Comparison of ENCODE assay signal across 24 cellular contexts in the genomic region with DNA sequence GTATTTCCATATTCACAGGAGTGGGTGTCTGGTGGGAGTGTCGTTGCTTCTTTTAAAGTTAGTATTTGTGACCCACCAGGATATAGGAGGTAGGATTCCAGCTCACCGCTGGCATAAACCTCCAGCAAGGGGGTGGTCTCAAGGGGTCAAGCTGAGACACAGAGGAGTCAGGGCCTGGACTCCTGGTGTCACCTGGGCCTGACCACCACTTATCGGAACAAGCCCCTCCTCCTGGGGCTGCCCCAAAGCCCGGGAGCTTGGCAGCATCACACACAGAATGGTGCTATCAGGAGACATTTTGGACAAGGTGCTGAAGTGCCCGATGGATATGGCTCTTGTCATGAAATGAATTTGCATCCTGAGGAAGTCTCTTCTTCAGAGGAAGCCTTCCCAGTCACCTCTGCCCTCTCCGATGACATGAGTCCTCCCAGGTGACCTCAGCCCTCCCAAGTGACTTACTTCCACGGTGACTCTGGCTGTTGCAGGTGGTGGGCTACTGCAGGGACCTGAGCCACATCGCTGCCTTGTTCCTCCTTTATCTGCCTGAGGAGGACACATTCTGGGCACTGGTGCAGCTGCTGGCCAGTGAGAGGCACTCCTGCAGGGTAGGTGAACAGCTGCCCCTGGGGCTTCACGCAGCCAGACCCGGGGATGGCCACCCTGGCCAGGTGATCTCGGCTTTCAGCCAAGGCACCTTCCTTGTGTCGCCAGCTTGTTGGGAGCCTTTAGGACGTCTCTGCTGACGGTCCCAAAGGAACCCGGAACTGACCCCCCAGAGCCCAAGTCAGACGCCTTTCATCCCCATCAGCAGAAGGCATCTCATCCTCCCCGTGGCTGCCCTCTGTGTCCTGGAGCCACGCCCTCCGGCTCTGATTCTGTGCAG.
DNase-seq lines count a peak whose midpoint lies in the region; ATAC-seq, FAIRE-seq and TF ChIP-seq lines count a peak whose summit lies in the region.
"Had no signal": no experiment of that assay in that cellular context is flagged by ENCODE, and none has a peak within 500 bp of the region (broad histone marks: within the 10 kb centered on the region; RNA-seq: fewer than 3 reads in every experiment).

No MANE protein-coding gene starts in this region.

- TF ChIP-seq EP300 in HepG2 (IDR thresholded peaks at IDR 0.05; ENCODE audit: low read depth in 2 of 2, low read length in 2 of 2) (no peak), HepG2 (CRISPR knock-in tag; IDR thresholded peaks at IDR 0.05; ENCODE audit: borderline replicate concordance) (no peak)

- TF ChIP-seq POLR2A in HepG2 (IDR thresholded peaks at IDR 0.05; ENCODE audit: insufficient read depth in 1 of 2, low read depth in 2 of 2, low read length in 2 of 2) (no peak), right lobe of liver (IDR thresholded peaks at IDR 0.05) (no peak)

- H3K27me3 ChIP-seq in HepG2 (ENCODE audit: control insufficient read depth in 1 of 2, insufficient read depth in 2 of 2, low read length in 2 of 2): peaks cover 2 to 7% of the 10 kb centered on the region in 2 experiments; a peak in 3 of 5 replicates
- H3K27me3 ChIP-seq in right lobe of liver: no peaks in the 10 kb centered on the region
- H3K27me3 ChIP-seq: esophagus squamous epithelium, neural progenitor cell had no signal

- no peak overlapping the region for H3K9ac ChIP-seq in HepG2 (ENCODE audit: insufficient read depth, low read depth, low read length)
- H3K9ac ChIP-seq: neural progenitor cell had no signal

- H3K4me2 ChIP-seq in HepG2 (ENCODE audit: low read depth, low read length): peak overlapping the region; percentile 53
- H3K4me2 ChIP-seq: neural progenitor cell had no signal

- ATAC-seq in HepG2 (no peak), right lobe of liver (no peak), left lobe of liver (no peak), HG03354 (IDR thresholded peaks at IDR 0.05; ENCODE audit: poor library complexity, severe bottlenecking, unreplicated experiment) (no peak)
- no peak for ATAC-seq in stimulated activated naive CD8-positive, alpha-beta T cell treated with anti-CD3 and anti-CD28 coated beads, Interleukin-15, Interleukin-2, amounts not matched to agents 100 U/mL and 50 U/mL, for 24 hours
- ATAC-seq: left colon had no signal

- POLR2A ChIA-PET in HepG2 (lab: Yijun Ruan, JAX): no interaction called here

- H3K79me2 ChIP-seq in HepG2 (ENCODE audit: insufficient read depth, low read length): no peaks in the 10 kb centered on the region

- 37% methylated on average over 11 of the region's 19 CpGs for WGBS in HepG2 (ENCODE audit: low lambda C conversion rate)
- WGBS in right lobe of liver (ENCODE audit: insufficient coverage, low coverage, low lambda C conversion rate, missing lambda C conversion rate): no CpG with 5 or more reads among the region's 19 CpGs

- H3K27ac ChIP-seq in HepG2 (ENCODE audit: extremely low read length, insufficient read depth, low read length) (no peak overlapping the region), right lobe of liver (no peak overlapping the region)
- H3K27ac ChIP-seq: esophagus squamous epithelium, neural progenitor cell, prostate gland, SK-N-MC, thoracic aorta had no signal

- H4K20me1 ChIP-seq in HepG2 (ENCODE audit: insufficient read depth, low read length): no peaks in the 10 kb centered on the region

- DNase-seq in DMS53 (lab: John Stamatoyannopoulos, UW) (peak; percentile 11), DMS53 treated with DMSO at 0.1 percent for 48 hours (lab: John Stamatoyannopoulos, UW; ENCODE audit: unreplicated experiment) (no peak), HepG2 (ENCODE audit: low spot score) (no peak), right lobe of liver (no peak), left lobe of liver (ENCODE audit: low spot score) (peak; percentile 43), GDM1 (lab: John Stamatoyannopoulos, UW) (no peak)
- DNase-seq in stimulated activated naive CD8-positive, alpha-beta T cell treated with anti-CD3 and anti-CD28 coated beads, Interleukin-15, Interleukin-2, amounts not matched to agents 100 U/mL and 50 U/mL, for 24 hours: no peak
- DNase-seq: 8988T; activated CD4-positive, CD25-positive, alpha-beta regulatory T cell treated with anti-CD3 and anti-CD28 coated beads, Interleukin-2, amount 50 U/mL, for 72 hours; CD4-positive, CD25-positive, alpha-beta regulatory T cell; central memory CD4-positive, alpha-beta T cell; esophagus squamous epithelium; GOT3; left colon; NCI-H1048; NCI-H187; stimulated activated naive CD4-positive, alpha-beta T cell treated with Interleukin-2 at 50 U/mL for 16 hours had no signal

- no peak overlapping the region for H2AFZ ChIP-seq in HepG2 (ENCODE audit: low read length)
- H2AFZ ChIP-seq: neural progenitor cell had no signal

- in situ Hi-C loops in HepG2 (cut with HindIII; ENCODE audit: extremely low pct_ligation_motif_present, low pct_unique_long_range_greater_than_20kb): no loop called here

- FAIRE-seq in HepG2 (lab: Jason Lieb, UNC): no peak
- FAIRE-seq: astrocyte, frontal cortex had no signal

- H3K36me3 ChIP-seq in HepG2 (replicated peaks in 1 of 2; ENCODE audit: control insufficient read depth in 1 of 2, insufficient read depth in 2 of 2, low read length in 2 of 2): no peaks in the 10 kb centered on the region
- no peaks in the 10 kb centered on the region for H3K36me3 ChIP-seq in right lobe of liver
- H3K36me3 ChIP-seq: esophagus squamous epithelium, neural progenitor cell, prostate gland, thoracic aorta had no signal

- no peak for TF ChIP-seq CTCF in HepG2 (CRISPR knock-in tag; IDR thresholded peaks at IDR 0.05)
- no peak for TF ChIP-seq CTCF in right lobe of liver (IDR thresholded peaks at IDR 0.05)

- BruUV-seq in HepG2 (replicated peaks; lab: Mats Ljungman, UMichigan): no TSS peak

- CTCF ChIA-PET in HepG2 (lab: Yijun Ruan, JAX; ENCODE audit: low intra/inter-chr PET ratio, low total read pairs): no interaction called here

- H3K9me3 ChIP-seq in HepG2 (ENCODE audit: low read length) (no peaks in the 10 kb centered on the region), right lobe of liver (no peaks in the 10 kb centered on the region)
- H3K9me3 ChIP-seq: esophagus squamous epithelium, prostate gland, thoracic aorta had no signal

- no peak for TF ChIP-seq RAD21 in HepG2 (CRISPR knock-in tag; IDR thresholded peaks at IDR 0.05)

- peaks cover 51% of the 10 kb centered on the region for H3K4me1 ChIP-seq in HepG2 (ENCODE audit: insufficient read depth, low read length)
- H3K4me1 ChIP-seq in right lobe of liver: no peaks in the 10 kb centered on the region
- H3K4me1 ChIP-seq: esophagus squamous epithelium, neural progenitor cell, prostate gland had no signal

- H3K4me3 ChIP-seq in HepG2 (replicated peaks in 1 of 3; ENCODE audit: insufficient read depth in 1 of 3, low read depth in 2 of 3, low read length in 3 of 3): peak overlapping the region in 1 of 3 experiments; percentile 7; a peak in 1 of 6 replicates
- H3K4me3 ChIP-seq in right lobe of liver: no peak overlapping the region
- H3K4me3 ChIP-seq: esophagus squamous epithelium, neural progenitor cell, prostate gland, SK-N-MC, thoracic aorta had no signal

- intact Hi-C loops in HepG2 (cut with micrococcal nuclease; ENCODE audit: unreplicated experiment) (no loop called here), right lobe of liver (cut with DNase I) (no loop called here)

TF ChIP-seq in HepG2, 621 proteins besides CTCF, POLR2A, EP300 and RAD21:
- 0 out of 2 replicates have a peak, but pooled peaks have one; percentile 79 for TF ChIP-seq NPAS2 (CRISPR knock-in tag; IDR thresholded peaks at IDR 0.05; ENCODE audit: borderline replicate concordance)
- TF ChIP-seq, protein P1, sequence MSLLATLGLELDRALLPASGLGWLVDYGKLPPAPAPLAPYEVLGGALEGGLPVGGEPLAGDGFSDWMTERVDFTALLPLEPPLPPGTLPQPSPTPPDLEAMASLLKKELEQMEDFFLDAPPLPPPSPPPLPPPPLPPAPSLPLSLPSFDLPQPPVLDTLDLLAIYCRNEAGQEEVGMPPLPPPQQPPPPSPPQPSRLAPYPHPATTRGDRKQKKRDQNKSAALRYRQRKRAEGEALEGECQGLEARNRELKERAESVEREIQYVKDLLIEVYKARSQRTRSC (CRISPR knock-in tag; IDR thresholded peaks at IDR 0.05; ENCODE audit: low read depth): no peak

Comparison
In these comparisons a context has a peak if more than half of its experiments do, and no peak if none do; other contexts are left out.
1. DNase-seq: peak in DMS53 (single experiment) and left lobe of liver (single experiment); none in DMS53 treated with DMSO at 0.1 percent for 48 hours (single experiment), HepG2 (single experiment), right lobe of liver (0 of 3), stimulated activated naive CD8-positive, alpha-beta T cell treated with anti-CD3 and anti-CD28 coated beads, Interleukin-15, Interleukin-2, amounts not matched to agents 100 U/mL and 50 U/mL, for 24 hours (single experiment) and GDM1 (single experiment).